ENCODE assay signal across 13 cellular contexts in genomic region chr7:98163704-98164478, GRCh38. TPM values are rescaled to one million over a fixed set of nuclear protein-coding genes. Genes with fewer than 3 reads are reported as not detected.
A peak's percentile ranks its signal among the peaks of the same experiment; 100 is the strongest.
DNase-seq lines count a peak whose midpoint lies in the region; TF ChIP-seq lines count a peak whose summit lies in the region.
"Had no signal": no experiment of that assay in that cellular context is flagged by ENCODE, and none has a peak within 500 bp of the region (broad histone marks: within the 10 kb centered on the region; RNA-seq: fewer than 3 reads in every experiment).

No MANE protein-coding gene starts in this region.

- H3K27me3 ChIP-seq in suprapubic skin (no peaks in the 10 kb centered on the region), MM.1S (replicated peaks; ENCODE audit: insufficient read depth, low read length) (no peaks in the 10 kb centered on the region)
- H3K27me3 ChIP-seq: heart left ventricle, MG63 had no signal

- DNase-seq in HT-29 (ENCODE audit: low spot score) (peak; percentile 53), astrocyte of the hippocampus (ENCODE audit: low read depth, low spot score) (peak; percentile 38), kidney glomerular epithelial cell (lab: John Stamatoyannopoulos, UW) (peak; percentile 87), suprapubic skin (ENCODE audit: low spot score in 2 of 2) (no peak), MM.1S (no peak), CD1c-positive myeloid dendritic cell (ENCODE audit: extremely low spot score) (no peak), ecto neural progenitor cell (ENCODE audit: low spot score) (no peak)
- DNase-seq: activated CD4-positive, alpha-beta T cell treated with anti-CD3 and anti-CD28 coated beads for 48 hours; activated gamma-delta T cell treated with Interleukin-2 at 50 U/mL for 16 hours; cortex of kidney; MG63 had no signal

- peaks cover 4% of the 10 kb centered on the region for H3K36me3 ChIP-seq in suprapubic skin
- H3K36me3 ChIP-seq in MM.1S (replicated peaks; ENCODE audit: insufficient read depth, low read length), result no peaks in the 10 kb centered on the region
- H3K36me3 ChIP-seq: MG63 had no signal

- no peak overlapping the region for H3K4me2 ChIP-seq in MM.1S (ENCODE audit: low read depth, low read length)

- TF ChIP-seq CTCF in suprapubic skin (IDR thresholded peaks at IDR 0.05) (no peak), MM.1S (IDR thresholded peaks at IDR 0.05; ENCODE audit: low read length) (no peak)

- H3K27ac ChIP-seq in suprapubic skin (peak overlapping the region; percentile 7), MM.1S (ENCODE audit: low read length) (no peak overlapping the region)
- H3K27ac ChIP-seq: heart left ventricle had no signal

- no peaks in the 10 kb centered on the region for H4K20me1 ChIP-seq in MM.1S (ENCODE audit: insufficient read depth, low read length)

- no peak overlapping the region for H3K9ac ChIP-seq in MM.1S (ENCODE audit: low read length)

- H2AFZ ChIP-seq in MM.1S (ENCODE audit: low read length), result no peak overlapping the region

- H3K79me2 ChIP-seq in MM.1S (ENCODE audit: low read length), result peaks cover 6% of the 10 kb centered on the region; the same call in 1 of the 2 replicates

- H3K4me3 ChIP-seq in suprapubic skin (no peak overlapping the region), MM.1S (ENCODE audit: low read length) (no peak overlapping the region)
- H3K4me3 ChIP-seq: heart left ventricle, MG63 had no signal

- TF ChIP-seq POLR2A in suprapubic skin (IDR thresholded peaks at IDR 0.05), result no peak

- H3K9me2 ChIP-seq in MM.1S (replicated peaks; ENCODE audit: insufficient read depth, low read length), result no peaks in the 10 kb centered on the region

- no peaks in the 10 kb centered on the region for H3F3A ChIP-seq in MM.1S (ENCODE audit: insufficient read depth, low read length)

- WGBS in suprapubic skin, result 63% methylated on average over 15 of the region's 16 CpGs

- no peak for TF ChIP-seq EP300 in suprapubic skin (IDR thresholded peaks at IDR 0.05)

- H3K4me1 ChIP-seq in suprapubic skin, result peaks cover 23% of the 10 kb centered on the region
- H3K4me1 ChIP-seq in MM.1S (ENCODE audit: low read length), result no peaks in the 10 kb centered on the region

- H3K9me3 ChIP-seq in suprapubic skin (no peaks in the 10 kb centered on the region), MM.1S (replicated peaks; ENCODE audit: insufficient read depth, low read length) (no peaks in the 10 kb centered on the region)
- H3K9me3 ChIP-seq: heart left ventricle, MG63 had no signal

RNA-seq across cellular contexts. Expression of gene BHLHA15, which starts 47.3 kb away (rescaled TPM):
- 16.2 and 21.8 TPM in 2 replicates for total RNA-seq in HT-29 (2014; rRNA removed; shearing (Covaris generic))
- total RNA-seq in suprapubic skin, result 1 to 10 TPM; 1.2 to 7.8 (median 4.4) TPM
- total RNA-seq: mononuclear cell had no signal

RNA-seq across cellular contexts. Expression of gene LMTK2, which starts 57.2 kb away (rescaled TPM):
- 23.1 and 26.8 TPM in 2 replicates for total RNA-seq in HT-29 (2014; rRNA removed; shearing (Covaris generic))
- 10 to 100 TPM; 34.0 to 45.1 (median 39.8) TPM for total RNA-seq in suprapubic skin

Comparison
In these comparisons a context has a peak if more than half of its experiments do, and no peak if none do; other contexts are left out.
1. DNase-seq: peak in HT-29 (single experiment), astrocyte of the hippocampus (single experiment) and kidney glomerular epithelial cell (single experiment); none in suprapubic skin (0 of 2), MM.1S (single experiment), CD1c-positive myeloid dendritic cell (single experiment) and ecto neural progenitor cell (single experiment).